ENCODE assay signal across 8 cellular contexts in the genomic region with DNA sequence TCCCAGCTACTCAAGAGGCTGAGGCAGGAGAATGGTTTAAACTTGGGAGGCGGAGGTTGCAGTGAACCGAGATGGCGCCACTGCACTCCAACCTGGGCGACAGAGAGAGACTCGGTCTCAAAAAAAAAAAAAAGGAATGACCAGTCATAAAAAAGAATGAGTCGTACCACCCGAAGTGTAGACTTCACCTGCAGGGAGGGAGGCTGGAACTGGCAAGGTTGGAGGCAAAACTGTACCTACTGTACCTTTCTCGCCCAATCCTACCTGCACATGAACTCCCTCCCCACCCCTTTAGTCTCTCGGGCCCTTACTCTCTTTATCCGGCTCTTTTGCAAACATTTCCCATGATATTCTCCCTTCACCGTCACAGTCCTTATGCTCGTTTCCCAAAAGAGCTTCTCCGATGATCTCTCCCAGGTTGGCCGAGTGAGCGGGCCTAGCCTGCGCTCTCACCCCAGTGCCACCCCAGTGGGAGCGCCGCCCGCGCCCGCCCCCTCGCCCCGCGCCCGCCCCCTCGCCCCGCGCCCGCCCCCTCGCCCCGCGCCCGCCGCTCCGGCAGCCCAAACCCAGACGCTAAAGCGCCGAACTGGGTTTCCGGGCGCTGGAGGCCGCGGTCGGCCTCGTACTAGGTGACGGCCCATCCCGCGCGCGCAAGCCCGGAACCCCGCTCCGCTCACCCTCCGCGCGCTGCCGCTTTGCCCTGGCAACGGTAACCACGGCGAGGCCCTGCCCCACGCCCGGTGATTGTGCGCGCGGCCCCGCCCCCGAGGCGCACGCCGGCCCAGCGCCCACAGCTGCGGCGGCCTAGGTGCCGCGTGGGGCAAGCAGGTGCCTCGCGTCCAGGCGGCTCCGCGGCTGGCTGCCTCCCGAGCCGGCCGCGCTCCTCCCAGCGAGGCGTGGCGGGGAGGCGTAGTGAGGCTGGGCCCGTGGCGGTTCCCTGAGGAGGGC. TPM values are rescaled to one million over a fixed set of nuclear protein-coding genes. Genes with fewer than 3 reads are reported as not detected.
DNase-seq lines count a peak whose midpoint lies in the region; ATAC-seq and TF ChIP-seq lines count a peak whose summit lies in the region.

A gene (plus strand): TSS at position 772 of the 948 bp plus-strand sequence. CDS start 294 bp downstream, outside the sequence.

- ATAC-seq in GM21390 (IDR thresholded peaks at IDR 0.05; ENCODE audit: unreplicated experiment), result peak; percentile 79

- intact Hi-C loops in PC-9 (cut with micrococcal nuclease; ENCODE audit: unreplicated experiment), result no loop called here

- H4K20me1 ChIP-seq in PC-9 (ENCODE audit: insufficient read depth), result no peaks in the 10 kb centered on the region

- H3K36me3 ChIP-seq in HUES6 (ENCODE audit: control insufficient read depth, insufficient read depth, low read length) (no peaks in the 10 kb centered on the region), PC-9 (ENCODE audit: low read depth) (no peaks in the 10 kb centered on the region), neutrophil (no peaks in the 10 kb centered on the region)

- peak; percentile 66 for DNase-seq in DMS153 (lab: John Stamatoyannopoulos, UW)
- peak; percentile 42 to 89 for DNase-seq in PC-9
- DNase-seq in activated T-helper 1 cell treated with anti-CD3 and anti-CD28 coated beads, Interleukin-2, amount 50 U/mL, for 16 hours (ENCODE audit: low read depth in 1 of 2, low spot score in 1 of 2), result peak; percentile 89 to 91
- peak; percentile 50 to 76 for DNase-seq in foreskin fibroblast
- DNase-seq in substantia nigra (lab: John Stamatoyannopoulos, UW), result peak in 33 of 49 donors; percentile 1 to 83 (median 24)

- no peaks in the 10 kb centered on the region for H3K79me2 ChIP-seq in PC-9 (ENCODE audit: low read depth)

- H3K27me3 ChIP-seq in HUES6 (ENCODE audit: control insufficient read depth, insufficient read depth, low read length), result peaks cover 33% of the 10 kb centered on the region
- no peaks in the 10 kb centered on the region for H3K27me3 ChIP-seq in PC-9 (ENCODE audit: insufficient read depth, low read depth)
- peaks cover 46% of the 10 kb centered on the region for H3K27me3 ChIP-seq in neutrophil

- POLR2A ChIA-PET in PC-9 (lab: Charles Lee; ENCODE audit: unreplicated experiment), result interaction anchor here (0.7 kb wide), 1 partner anchor 169 kb away, joined by 3 read pairs; no protein-coding TSS in a partner anchor

- TF ChIP-seq CTCF in PC-9 (conservative IDR thresholded peaks at IDR 0.05) (no peak), foreskin fibroblast (IDR thresholded peaks at IDR 0.05; ENCODE audit: low read depth, low read length) (no peak), neutrophil (IDR thresholded peaks at IDR 0.05) (no peak)

- no TSS peak for BruUV-seq in PC-9 (replicated peaks; lab: Mats Ljungman, UMichigan)

- H3K4me3 ChIP-seq in HUES6 (ENCODE audit: low read depth, low read length), result peak within 1 kb of the TSS; percentile 66
- H3K4me3 ChIP-seq in PC-9, result peak within 1 kb of the TSS; percentile 63
- peak within 1 kb of the TSS; percentile 48 to 56 for H3K4me3 ChIP-seq in foreskin fibroblast (ENCODE audit: low read depth in 1 of 2, low read length in 2 of 2)
- H3K4me3 ChIP-seq in neutrophil (ENCODE audit: low read depth in 1 of 2, low read length in 1 of 2), result peak within 1 kb of the TSS; percentile 43 to 50

- H2AFZ ChIP-seq in PC-9, result peak within 1 kb of the TSS; percentile 94

- no peaks in the 10 kb centered on the region for H3K9me2 ChIP-seq in PC-9 (ENCODE audit: insufficient read depth)

- peak within 1 kb of the TSS; percentile 81 for H3K4me2 ChIP-seq in PC-9

- no peak within 1 kb of the TSS for H3K27ac ChIP-seq in HUES6 (ENCODE audit: low read depth, low read length)
- no peak within 1 kb of the TSS for H3K27ac ChIP-seq in PC-9
- H3K27ac ChIP-seq in neutrophil, result no peak within 1 kb of the TSS
- no peak within 1 kb of the TSS for H3K27ac ChIP-seq in substantia nigra (ENCODE audit: low read depth, low read length, poor library complexity, severe bottlenecking)

- H3K4me1 ChIP-seq in HUES6 (ENCODE audit: control insufficient read depth, insufficient read depth, low read length) (no peaks in the 10 kb centered on the region; the same call in 1 of the 2 replicates), PC-9 (replicated peaks; ENCODE audit: insufficient read depth) (0 out of 2 replicates have a peak, but pooled peaks cover 4% of the 10 kb centered on the region), neutrophil (ENCODE audit: control insufficient read depth in 1 of 2, insufficient read depth in 1 of 2, low read depth in 1 of 2, low read length in 1 of 2) (peaks cover 8 to 13% of the 10 kb centered on the region in 2 experiments)

- peak within 1 kb of the TSS; percentile 29 for H3K9ac ChIP-seq in HUES6 (ENCODE audit: low read length)

- H3K9me3 ChIP-seq in HUES6 (ENCODE audit: control insufficient read depth, insufficient read depth, low read depth, low read length) (no peaks in the 10 kb centered on the region), PC-9 (ENCODE audit: insufficient read depth, low read depth) (no peaks in the 10 kb centered on the region), neutrophil (no peaks in the 10 kb centered on the region)

- no peaks in the 10 kb centered on the region for H3F3A ChIP-seq in PC-9 (ENCODE audit: insufficient read depth, low read depth)

- CTCF ChIA-PET in PC-9 (lab: Charles Lee), result no interaction called here

RNA-seq across cellular contexts. Expression of the gene that starts here (rescaled TPM):
- 8.3 and 8.9 TPM in 2 replicates for total RNA-seq in PC-9 (2021)

Comparison
In these comparisons a context has a peak if more than half of its experiments do, and no peak if none do; other contexts are left out.
1. DNase-seq: peak in every context shown above with its lines; median percentile 90 in activated T-helper 1 cell treated with anti-CD3 and anti-CD28 coated beads, Interleukin-2, amount 50 U/mL, for 16 hours; 66 in DMS153; 66 in PC-9; 63 in foreskin fibroblast; 24 in substantia nigra.